Comparison of ENCODE assay signal across 1 cellular context in genomic region chr19:6393074-6393981, GRCh38.
TF ChIP-seq lines count a peak whose summit lies in the region.

Gene GTF2F1, minus strand, starts transcription at chr19:6393164. Its CDS starts 169 bp downstream, at chr19:6392995.

TF ChIP-seq in K562, 482 proteins besides CTCF, POLR2A, EP300 and RAD21 (continued from another document and continues in another):
- TF ChIP-seq ZBTB40 (IDR thresholded peaks at IDR 0.05) (peak; percentile 95), ZBTB40 (CRISPR knock-in tag; IDR thresholded peaks at IDR 0.05) (no peak), GTF2A2 (tag; IDR thresholded peaks at IDR 0.05) (no peak), SMARCB1 (IDR thresholded peaks at IDR 0.05; ENCODE audit: insufficient read length, low read depth) (no peak), TEAD4 (IDR thresholded peaks at IDR 0.05; ENCODE audit: low read length) (no peak), TEAD4 (CRISPR knock-in tag; IDR thresholded peaks at IDR 0.05; ENCODE audit: borderline replicate concordance) (no peak), HDAC3 (IDR thresholded peaks at IDR 0.05; ENCODE audit: borderline replicate concordance, partially characterized antibody) (no peak), PKNOX1 (IDR thresholded peaks at IDR 0.05) (no peak), DLX4 (CRISPR knock-in tag; IDR thresholded peaks at IDR 0.05) (no peak), GABPA (tag; conservative IDR thresholded peaks at IDR 0.05; ENCODE audit: low read depth) (peak; percentile 98), CC2D1A (IDR thresholded peaks at IDR 0.05) (no peak), ZNF592 (IDR thresholded peaks at IDR 0.05) (no peak), CHAMP1 (IDR thresholded peaks at IDR 0.05) (no peak), HEY1 (CRISPR knock-in tag; IDR thresholded peaks at IDR 0.05; ENCODE audit: borderline replicate concordance) (no peak), BHLHE40 (IDR thresholded peaks at IDR 0.05; ENCODE audit: low read length) (no peak), ZC3H8 (IDR thresholded peaks at IDR 0.05) (no peak), KDM4B (IDR thresholded peaks at IDR 0.05; ENCODE audit: borderline replicate concordance in 2 of 2, low read depth in 1 of 2) (peak in 1 of 2 experiments; percentile 33; a peak in 1 of 4 replicates), ZNF445 (CRISPR knock-in tag; IDR thresholded peaks at IDR 0.05; ENCODE audit: low read depth) (no peak), CREBBP (IDR thresholded peaks at IDR 0.05; ENCODE audit: low read depth, low read length) (no peak), CEBPB (tag; IDR thresholded peaks at IDR 0.05) (no peak), TARDBP (IDR thresholded peaks at IDR 0.05) (no peak), ZNF77 (CRISPR knock-in tag; IDR thresholded peaks at IDR 0.05) (no peak), TAF15 (IDR thresholded peaks at IDR 0.05; ENCODE audit: low read depth, low read length) (no peak), TAF1 (IDR thresholded peaks at IDR 0.05; ENCODE audit: control insufficient read depth, extremely low read depth, insufficient read depth, low read length, severe bottlenecking) (peak; percentile 45), POLR3A (IDR thresholded peaks at IDR 0.05; ENCODE audit: borderline replicate concordance, extremely low read depth, insufficient read depth, insufficient read length) (no peak), XRCC5 (IDR thresholded peaks at IDR 0.05; ENCODE audit: low read depth, low read length) (0 out of 2 replicates have a peak, but pooled peaks have one; percentile 11), ELK1 (CRISPR knock-in tag; IDR thresholded peaks at IDR 0.05) (no peak), SAFB2 (IDR thresholded peaks at IDR 0.05; ENCODE audit: borderline replicate concordance, low read depth, low read length, severe bottlenecking) (no peak), RHOXF2B (CRISPR knock-in tag; conservative IDR thresholded peaks at IDR 0.05) (no peak), POLR2AphosphoS5 (IDR thresholded peaks at IDR 0.05; ENCODE audit: control insufficient read depth, insufficient read depth, low read depth, low read length) (peak; percentile 26; the same call in 1 of the 2 replicates), POLR2H (tag; IDR thresholded peaks at IDR 0.05; ENCODE audit: low read depth) (no peak), SMARCE1 (IDR thresholded peaks at IDR 0.05) (no peak), ZNF586 (CRISPR knock-in tag; conservative IDR thresholded peaks at IDR 0.05) (no peak), ETS2 (tag; IDR thresholded peaks at IDR 0.05; ENCODE audit: borderline replicate concordance, poor library complexity, severe bottlenecking) (no peak), ZNF232 (CRISPR knock-in tag; IDR thresholded peaks at IDR 0.05) (no peak), GTF2F1 (IDR thresholded peaks at IDR 0.05; ENCODE audit: low read depth, low read length) (no peak), CEBPG (CRISPR knock-in tag; IDR thresholded peaks at IDR 0.05) (no peak), CEBPG (tag; conservative IDR thresholded peaks at IDR 0.05 in 1 of 2, IDR thresholded peaks at IDR 0.05 in 1 of 2) (no peak), NFIC (IDR thresholded peaks at IDR 0.05) (no peak), DIDO1 (tag; IDR thresholded peaks at IDR 0.05; ENCODE audit: low read depth) (0 out of 2 replicates have a peak, but pooled peaks have one; percentile 35), TCF7L2 (IDR thresholded peaks at IDR 0.05; ENCODE audit: low read depth, low read length) (no peak), E2F1 (CRISPR knock-in tag; IDR thresholded peaks at IDR 0.05) (no peak), JUNB (CRISPR knock-in tag; conservative IDR thresholded peaks at IDR 0.05) (no peak), ATF4 (CRISPR knock-in tag; IDR thresholded peaks at IDR 0.05) (no peak), ARNT (IDR thresholded peaks at IDR 0.05) (no peak), BCL6 (CRISPR knock-in tag; IDR thresholded peaks at IDR 0.05) (no peak)
